15 cellular contexts compared by ENCODE assay signal in the genomic region with DNA sequence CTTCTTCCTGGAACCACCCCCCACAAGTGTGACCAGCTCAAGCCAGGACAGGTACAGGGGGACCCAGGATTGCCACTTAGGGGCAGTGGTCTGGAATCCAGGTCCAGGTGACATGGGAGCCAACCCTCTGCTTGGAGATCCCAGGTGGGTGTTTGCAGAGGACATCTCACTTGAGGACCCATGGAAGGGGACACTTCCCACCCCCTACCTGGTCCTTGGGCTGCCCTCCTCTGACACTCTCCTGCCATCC.
A peak's percentile ranks its signal among the peaks of the same experiment; 100 is the strongest.
DNase-seq lines count a peak whose midpoint lies in the region; ATAC-seq and TF ChIP-seq lines count a peak whose summit lies in the region.
"Had no signal": no experiment of that assay in that cellular context is flagged by ENCODE, and none has a peak within 500 bp of the region (broad histone marks: within the 10 kb centered on the region; RNA-seq: fewer than 3 reads in every experiment).

No MANE protein-coding gene starts in this region.

- DNase-seq in Calu3: no peak
- DNase-seq in WTC11 (ENCODE audit: low spot score): no peak
- DNase-seq in left lobe of liver (ENCODE audit: low spot score): peak; percentile 92
- DNase-seq in A673 (ENCODE audit: low spot score): no peak
- no peak for DNase-seq in G401 (ENCODE audit: low spot score)
- DNase-seq: activated effector memory CD4-positive, alpha-beta T cell treated with Interleukin-2 at 50 U/mL for 16 hours; central memory CD4-positive, alpha-beta T cell; Karpas-422; naive B cell; NCI-H2107; T-helper 2 cell had no signal

- in situ Hi-C loops in G401 (cut with HindIII; ENCODE audit: low sequenced_read_pairs): no loop called here

- TF ChIP-seq CTCF in Calu3 (IDR thresholded peaks at IDR 0.05; ENCODE audit: unreplicated experiment): no peak
- TF ChIP-seq CTCF in WTC11 (IDR thresholded peaks at IDR 0.05): no peak
- no peak for TF ChIP-seq CTCF in A673 (conservative IDR thresholded peaks at IDR 0.05; ENCODE audit: low read depth, low read length)

- ATAC-seq in WTC11: no peak
- no peak for ATAC-seq in left lobe of liver
- no peak for ATAC-seq in HG02970 (IDR thresholded peaks at IDR 0.05; ENCODE audit: low FRiP score, unreplicated experiment)
- no peak for ATAC-seq in HG02884 (IDR thresholded peaks at IDR 0.05; ENCODE audit: unreplicated experiment)

- BruUV-seq in Calu3 (replicated peaks; lab: Mats Ljungman, UMichigan): no TSS peak
- no TSS peak for BruUV-seq in A673 (replicated peaks; lab: Mats Ljungman, UMichigan)

- H3K27ac ChIP-seq in skin epidermis (peak overlapping the region; percentile 64 to 94 (median 86)), A673 (ENCODE audit: low read depth, low read length, poor library complexity, severe bottlenecking) (no peak overlapping the region)
- H3K27ac ChIP-seq: BLaER1 had no signal

- H3K4me3 Mint-ChIP-seq in Calu3 (ENCODE audit: low read depth, unreplicated experiment) (peak overlapping the region; percentile 83), WTC11 (no peak overlapping the region)

- POLR2A ChIA-PET in WTC11 (lab: Charles Lee): no interaction called here
- POLR2A ChIA-PET in A673 (lab: Charles Lee; ENCODE audit: low non-redundant PET): no interaction called here

- intact Hi-C loops in Calu3 (cut with micrococcal nuclease; ENCODE audit: unreplicated experiment) (loop anchor here (2.0 kb wide), 2 partner anchors 32 to 36 kb away; no protein-coding TSS in a partner anchor), A673 (cut with micrococcal nuclease; ENCODE audit: unreplicated experiment) (no loop called here)

- no peak overlapping the region for H3K4me3 ChIP-seq in skin epidermis
- H3K4me3 ChIP-seq in A673 (ENCODE audit: low read depth, low read length, poor library complexity, severe bottlenecking): no peak overlapping the region
- H3K4me3 ChIP-seq: BLaER1 had no signal

- no peaks in the 10 kb centered on the region for H3K27me3 Mint-ChIP-seq in Calu3 (ENCODE audit: unreplicated experiment)
- peaks cover 10% of the 10 kb centered on the region for H3K27me3 Mint-ChIP-seq in WTC11 (ENCODE audit: low read depth)

- H3K9me3 Mint-ChIP-seq in Calu3 (ENCODE audit: low read depth, unreplicated experiment) (no peaks in the 10 kb centered on the region), WTC11 (no peaks in the 10 kb centered on the region)
- H3K9me3 Mint-ChIP-seq: naive B cell had no signal

- no peaks in the 10 kb centered on the region for H3K27me3 ChIP-seq in A673 (replicated peaks; ENCODE audit: insufficient read depth, low read depth, low read length, poor library complexity)

- H3K36me3 Mint-ChIP-seq in Calu3 (ENCODE audit: insufficient read depth, unreplicated experiment): peaks cover 89% of the 10 kb centered on the region
- H3K36me3 Mint-ChIP-seq in WTC11: no peaks in the 10 kb centered on the region; the same call in 1 of the 2 replicates
- H3K36me3 Mint-ChIP-seq: naive B cell had no signal

- H3K9me3 ChIP-seq in A673 (ENCODE audit: low read depth, low read length, poor library complexity, severe bottlenecking): no peaks in the 10 kb centered on the region
- H3K9me3 ChIP-seq: BLaER1 had no signal

- H3K36me3 ChIP-seq in A673 (ENCODE audit: insufficient read depth, low read length, poor library complexity, severe bottlenecking): no peaks in the 10 kb centered on the region
- H3K36me3 ChIP-seq: BLaER1 had no signal

- CTCF ChIA-PET in Calu3 (lab: Charles Lee) (interaction anchor here (0.6 to 4.9 kb wide), 4 partner anchors 31 to 71 kb away, joined by 3 to 29 read pairs (median 9); no protein-coding TSS in a partner anchor), WTC11 (lab: Charles Lee) (interaction anchor here (0.5 to 3.1 kb wide), 3 partner anchors 19 to 242 kb away, joined by 3 to 9 read pairs (median 3); no protein-coding TSS in a partner anchor), A673 (lab: Charles Lee) (no interaction called here)

- H3K4me1 ChIP-seq in A673 (ENCODE audit: insufficient read depth, low read length, poor library complexity, severe bottlenecking): no peaks in the 10 kb centered on the region

- H3K27ac Mint-ChIP-seq in Calu3 (ENCODE audit: unreplicated experiment) (peak overlapping the region; percentile 100), WTC11 (peak overlapping the region; percentile 49; the same call in 1 of the 2 replicates)

- H3K4me1 Mint-ChIP-seq in Calu3 (ENCODE audit: low read depth, unreplicated experiment): peaks cover 49% of the 10 kb centered on the region
- peaks cover 57% of the 10 kb centered on the region for H3K4me1 Mint-ChIP-seq in WTC11

TF ChIP-seq in WTC11, 78 proteins besides CTCF, POLR2A, EP300 and RAD21:
- TF ChIP-seq ELF4 (CRISPR knock-in tag; IDR thresholded peaks at IDR 0.05; ENCODE audit: low read depth): no peak
- TF ChIP-seq MYBL2 (CRISPR knock-in tag; IDR thresholded peaks at IDR 0.05): no peak
- TF ChIP-seq MAX (CRISPR knock-in tag; IDR thresholded peaks at IDR 0.05): no peak
- no peak for TF ChIP-seq TEAD4 (CRISPR knock-in tag; IDR thresholded peaks at IDR 0.05)
